In genomic region chr1:42936309-42937078, GRCh38 we compare ENCODE assay signal across 8 cellular contexts. TPM values are rescaled to one million over a fixed set of nuclear protein-coding genes. Genes with fewer than 3 reads are reported as not detected.
DNase-seq lines count a peak whose midpoint lies in the region; ATAC-seq, FAIRE-seq and TF ChIP-seq lines count a peak whose summit lies in the region.

No MANE protein-coding gene starts in this region.

- peaks cover 35 to 80% (median 56%) of the 10 kb centered on the region in 4 experiments for H3K36me3 ChIP-seq in H1 (ENCODE audit: control insufficient read depth in 2 of 4, insufficient read depth in 4 of 4, low read length in 3 of 4)
- peaks cover 84% of the 10 kb centered on the region for H3K36me3 ChIP-seq in WERI-Rb-1

- CTCF ChIA-PET in H1 (lab: Charles Lee; ENCODE audit: partially characterized antibody): interaction anchor here (0.6 to 4.8 kb wide), 12 partner anchors 9 to 159 kb away, joined by 3 to 48 read pairs (median 5); no protein-coding TSS in a partner anchor

- H3K4me2 ChIP-seq in H1 (ENCODE audit: insufficient read depth in 1 of 2, low read depth in 2 of 2, low read length in 2 of 2): peak overlapping the region; percentile 3 to 18; a peak in 1 of 4 replicates

- peak overlapping the region; percentile 56 for H3K4me3 Mint-ChIP-seq in T-helper 1 cell treated with Interleukin-12 subunit alpha and Interleukin-12 subunit beta and Interleukin-4 antibody, amounts not matched to agents 30 μg/mL and 1 μg/mL, for 36 hours

- no peak for TF ChIP-seq RAD21 in H1 (IDR thresholded peaks at IDR 0.05 in 1 of 2, conservative IDR thresholded peaks at IDR 0.05 in 1 of 2; ENCODE audit: low read depth in 2 of 2, low read length in 2 of 2)

- peaks cover 65% of the 10 kb centered on the region for H3K36me3 Mint-ChIP-seq in T-helper 1 cell treated with Interleukin-12 subunit alpha and Interleukin-12 subunit beta and Interleukin-4 antibody, amounts not matched to agents 30 μg/mL and 1 μg/mL, for 36 hours (ENCODE audit: low read depth)

- peak overlapping the region; percentile 89 for H3K27ac Mint-ChIP-seq in T-helper 1 cell treated with Interleukin-12 subunit alpha and Interleukin-12 subunit beta and Interleukin-4 antibody, amounts not matched to agents 30 μg/mL and 1 μg/mL, for 36 hours

- H3K79me1 ChIP-seq in H1 (ENCODE audit: low read depth, low read length): peaks cover 27% of the 10 kb centered on the region

- H3K27me3 ChIP-seq in H1 (replicated peaks in 1 of 4; ENCODE audit: control insufficient read depth in 3 of 4, extremely low read depth in 1 of 4, insufficient read depth in 3 of 4, low read length in 3 of 4): no peaks in the 10 kb centered on the region
- no peaks in the 10 kb centered on the region for H3K27me3 ChIP-seq in WERI-Rb-1 (ENCODE audit: insufficient read depth, low read depth, severe bottlenecking)

- peak overlapping the region in 1 of 4 experiments; percentile 37; a peak in 1 of 7 replicates for H3K9ac ChIP-seq in H1 (replicated peaks in 1 of 4; ENCODE audit: extremely low read depth in 1 of 4, low read depth in 3 of 4, low read length in 3 of 4)

- FAIRE-seq in H1 (lab: Jason Lieb, UNC): no peak

- no peak overlapping the region for H2BK12ac ChIP-seq in H1 (ENCODE audit: low read depth, low read length)

- peak overlapping the region; percentile 66 for H2BK5ac ChIP-seq in H1 (ENCODE audit: low read depth, low read length)

- H3K14ac ChIP-seq in H1 (ENCODE audit: insufficient read length): no peak overlapping the region

- TF ChIP-seq CTCF in H1 (IDR thresholded peaks at IDR 0.05; ENCODE audit: control extremely low read depth in 1 of 3, insufficient read depth in 1 of 3, low read depth in 1 of 3, low read length in 3 of 3) (no peak), WERI-Rb-1 (IDR thresholded peaks at IDR 0.05; ENCODE audit: low read depth, low read length) (no peak)

- H2AK5ac ChIP-seq in H1 (ENCODE audit: low read depth, low read length): no peak overlapping the region

- H3K56ac ChIP-seq in H1 (replicated peaks; ENCODE audit: insufficient read length, low read depth, low read length): no peak overlapping the region

- H2BK120ac ChIP-seq in H1 (replicated peaks; ENCODE audit: low read depth, low read length): no peak overlapping the region

- peaks cover 62 to 77% of the 10 kb centered on the region in 2 experiments for H4K20me1 ChIP-seq in H1 (replicated peaks in 1 of 2; ENCODE audit: control insufficient read depth in 1 of 2, insufficient read depth in 2 of 2, low read length in 2 of 2)

- no peak for TF ChIP-seq EP300 in H1 (IDR thresholded peaks at IDR 0.05; ENCODE audit: borderline replicate concordance in 1 of 2, low read depth in 2 of 2, low read length in 2 of 2)

- 92% methylated on average over 7 of the region's 7 CpGs; no CpG with 5 or more reads in 1 of the 2 experiments for WGBS in H1 (ENCODE audit: extremely low coverage in 1 of 2, insufficient coverage in 1 of 2, insufficient read length in 1 of 2, insufficient replicate concordance in 2 of 2, low coverage in 1 of 2, low lambda C conversion rate in 2 of 2, missing lambda C conversion rate in 1 of 2), 2 experiments

- POLR2A ChIA-PET in H1 (lab: Charles Lee; ENCODE audit: partially characterized antibody): interaction anchor here (1.1 to 5.1 kb wide), 10 partner anchors 11 to 137 kb away, joined by 3 to 40 read pairs (median 6); no protein-coding TSS in a partner anchor

- no peaks in the 10 kb centered on the region for H3K27me3 Mint-ChIP-seq in T-helper 1 cell treated with Interleukin-12 subunit alpha and Interleukin-12 subunit beta and Interleukin-4 antibody, amounts not matched to agents 30 μg/mL and 1 μg/mL, for 36 hours (ENCODE audit: low read depth)

- H3K4me1 Mint-ChIP-seq in T-helper 1 cell treated with Interleukin-12 subunit alpha and Interleukin-12 subunit beta and Interleukin-4 antibody, amounts not matched to agents 30 μg/mL and 1 μg/mL, for 36 hours (ENCODE audit: low read depth): peaks cover 92% of the 10 kb centered on the region

- peak in 1 of 2 experiments; percentile 54; a peak in 1 of 3 replicates for TF ChIP-seq POLR2A in H1 (IDR thresholded peaks at IDR 0.05; ENCODE audit: control extremely low read depth in 1 of 2, low read depth in 2 of 2, low read length in 2 of 2)

- H3K23ac ChIP-seq in H1 (ENCODE audit: insufficient read length): no peak overlapping the region

- no peak overlapping the region for H3K4me3 ChIP-seq in H1 (ENCODE audit: extremely low read depth in 1 of 4, insufficient read depth in 2 of 4, low read depth in 3 of 4, low read length in 4 of 4)
- H3K4me3 ChIP-seq in WERI-Rb-1 (ENCODE audit: low read depth, low read length): no peak overlapping the region

- no peak overlapping the region for H4K91ac ChIP-seq in H1 (replicated peaks; ENCODE audit: insufficient read length, low read length)

- H3K23me2 ChIP-seq in H1 (ENCODE audit: low read depth, low read length): no peaks in the 10 kb centered on the region

- H3K4me1 ChIP-seq in H1 (replicated peaks in 1 of 4; ENCODE audit: control insufficient read depth in 3 of 4, insufficient read depth in 4 of 4, low read length in 3 of 4): peaks cover 3 to 41% (median 21%) of the 10 kb centered on the region in 4 experiments

- no peak overlapping the region for H2BK20ac ChIP-seq in H1 (ENCODE audit: low read length)

- H3K9me3 Mint-ChIP-seq in T-helper 1 cell treated with Interleukin-12 subunit alpha and Interleukin-12 subunit beta and Interleukin-4 antibody, amounts not matched to agents 30 μg/mL and 1 μg/mL, for 36 hours: no peaks in the 10 kb centered on the region

- no peak overlapping the region for H4K5ac ChIP-seq in H1 (ENCODE audit: insufficient read length, low read depth, low read length)

- H3K4ac ChIP-seq in H1 (replicated peaks; ENCODE audit: insufficient read length, low read depth, low read length): no peak overlapping the region

- H2AFZ ChIP-seq in H1 (ENCODE audit: low read length): no peak overlapping the region

- H3K79me2 ChIP-seq in H1 (ENCODE audit: control insufficient read depth in 1 of 2, insufficient read depth in 2 of 2, low read length in 2 of 2): peaks cover 7 to 99% of the 10 kb centered on the region in 2 experiments; a peak in 3 of 4 replicates

- no peak overlapping the region for H2BK15ac ChIP-seq in H1 (ENCODE audit: low read length)

- no peak overlapping the region for H3K18ac ChIP-seq in H1 (ENCODE audit: extremely low read depth, low read length)

- no peak overlapping the region for H3K27ac ChIP-seq in H1 (ENCODE audit: low read depth, low read length)
- no peak overlapping the region for H3K27ac ChIP-seq in WERI-Rb-1

- H4K8ac ChIP-seq in H1 (ENCODE audit: extremely low read depth, insufficient read depth, low read length): no peak overlapping the region

- ATAC-seq in HG02981 (IDR thresholded peaks at IDR 0.05; ENCODE audit: unreplicated experiment): no peak

- DNase-seq in HS-27A (ENCODE audit: low read depth) (peak; percentile 82), H1 (ENCODE audit: low read depth in 1 of 2, low spot score in 2 of 2) (no peak), renal cortical epithelial cell (ENCODE audit: low read depth) (peak; percentile 77), NCI-H345 treated with DMSO at 0.1 percent for 48 hours (lab: John Stamatoyannopoulos, UW; ENCODE audit: unreplicated experiment) (no peak), WERI-Rb-1 (no peak), nucleus accumbens (lab: John Stamatoyannopoulos, UW) (no peak)

- H3K9me3 ChIP-seq in H1 (ENCODE audit: insufficient read depth in 2 of 2, low read depth in 1 of 2, low read length in 1 of 2): no peaks in the 10 kb centered on the region
- no peaks in the 10 kb centered on the region for H3K9me3 ChIP-seq in WERI-Rb-1 (ENCODE audit: severe bottlenecking)

TF ChIP-seq in H1, 55 proteins besides CTCF, POLR2A, EP300 and RAD21:
- TF ChIP-seq GTF2F1 (IDR thresholded peaks at IDR 0.05; ENCODE audit: borderline replicate concordance, low read depth, low read length): no peak
- TF ChIP-seq JUND (IDR thresholded peaks at IDR 0.05; ENCODE audit: low read length): no peak
- no peak for TF ChIP-seq HDAC2 (IDR thresholded peaks at IDR 0.05; ENCODE audit: borderline replicate concordance in 1 of 2, low read depth in 2 of 2, low read length in 2 of 2)
- TF ChIP-seq JUN (IDR thresholded peaks at IDR 0.05; ENCODE audit: low read depth, low read length): no peak
- TF ChIP-seq CBX5 (IDR thresholded peaks at IDR 0.05; ENCODE audit: low read depth, low read length): no peak
- TF ChIP-seq BACH1 (IDR thresholded peaks at IDR 0.05; ENCODE audit: low read length): no peak
- TF ChIP-seq SIRT6 (IDR thresholded peaks at IDR 0.05; ENCODE audit: low read length): no peak
- TF ChIP-seq PHF8 (conservative IDR thresholded peaks at IDR 0.05; ENCODE audit: low read depth, low read length): no peak
- TF ChIP-seq KDM4A (IDR thresholded peaks at IDR 0.05; ENCODE audit: low read depth, low read length, severe bottlenecking): no peak
- TF ChIP-seq TBP (IDR thresholded peaks at IDR 0.05; ENCODE audit: low read depth, low read length): no peak
- no peak for TF ChIP-seq SP4 (IDR thresholded peaks at IDR 0.05; ENCODE audit: low read length)

RNA-seq across cellular contexts. Expression of gene SLC2A1, which starts 22.2 kb away (rescaled TPM):
- 230 and 239 TPM in 2 replicates for total RNA-seq in H1 (2021; fragmentation: NEBNext Ultra II Directional; extraction: Animal tissue kit (Norgen Biotek cat#: 25700))
- polyA plus RNA-seq in H1 (2011; rRNA removed): 308 and 434 TPM in 2 replicates
- 236 TPM for polyA plus RNA-seq in H1 (2011; cell fraction: cytosol; rRNA removed)
- 357 TPM for polyA plus RNA-seq in H1 (2011; cell fraction: nucleus; rRNA removed)
- polyA plus RNA-seq in H1 (2012, experiment 1 of 2): 162 to 242 TPM (median 209 TPM) in 4 replicates
- polyA plus RNA-seq in H1 (2012, experiment 2 of 2): 247 TPM
- polyA plus RNA-seq in H1 (2013, experiment 1 of 2): 529 TPM
- polyA plus RNA-seq in H1 (2013, experiment 2 of 2): 510 TPM
- 208 and 234 TPM in 2 replicates for polyA minus RNA-seq in H1 (2011; rRNA and poly(A)+ RNA removed)
- 142 TPM for polyA minus RNA-seq in H1 (2011; cell fraction: cytosol; rRNA and poly(A)+ RNA removed)
- polyA minus RNA-seq in H1 (2011; cell fraction: nucleus; rRNA and poly(A)+ RNA removed): 197 TPM
- 413 and 578 TPM in 2 replicates for total RNA-seq in renal cortical epithelial cell

Comparison
In these comparisons a context has a peak if more than half of its experiments do, and no peak if none do; other contexts are left out.
1. DNase-seq: peak in HS-27A (single experiment) and renal cortical epithelial cell (single experiment); none in H1 (0 of 2), NCI-H345 treated with DMSO at 0.1 percent for 48 hours (single experiment), WERI-Rb-1 (single experiment) and nucleus accumbens (0 of 56).